Comparison of ENCODE assay signal across 10 cellular contexts in the genomic region with DNA sequence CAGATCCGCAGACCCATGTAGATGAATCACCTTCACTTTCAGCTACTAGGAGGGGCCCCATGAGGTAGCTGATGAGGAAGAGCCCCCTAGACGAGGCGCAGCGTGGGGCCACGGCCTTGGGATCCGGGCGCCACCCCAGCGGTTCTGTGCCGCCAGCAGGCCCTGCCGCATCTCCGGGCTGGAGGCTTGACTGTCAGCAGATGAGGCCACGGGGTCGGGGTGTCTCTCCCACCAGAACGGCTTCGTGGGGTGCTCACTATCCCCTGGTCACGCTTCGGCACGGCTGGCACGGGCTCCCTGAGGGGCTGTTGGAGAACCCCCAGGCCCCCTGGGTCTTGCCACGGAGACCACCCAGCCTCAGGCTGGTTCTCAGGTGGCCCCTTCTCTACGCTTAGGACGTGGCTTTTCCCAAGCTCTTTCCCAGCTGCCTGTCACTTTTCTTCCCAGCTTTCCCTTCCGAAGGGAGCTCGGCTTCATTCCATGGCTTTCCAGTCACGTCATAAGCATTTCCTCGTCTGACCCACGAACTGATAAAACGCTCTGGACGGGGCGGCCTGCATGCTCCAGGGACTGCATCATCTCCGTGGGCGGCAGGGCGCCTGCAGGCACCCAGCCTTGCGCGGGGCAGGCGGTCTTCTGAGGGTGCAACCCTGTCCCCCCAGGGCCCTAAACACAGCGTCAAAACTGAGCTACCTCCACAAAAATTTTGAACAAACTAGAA.
DNase-seq lines count a peak whose midpoint lies in the region; TF ChIP-seq lines count a peak whose summit lies in the region.
"Had no signal": no experiment of that assay in that cellular context is flagged by ENCODE, and none has a peak within 500 bp of the region (broad histone marks: within the 10 kb centered on the region; RNA-seq: fewer than 3 reads in every experiment).

No MANE protein-coding gene starts in this region.

- TF ChIP-seq CTCF in cardiac fibroblast (IDR thresholded peaks at IDR 0.05; ENCODE audit: low read depth, low read length) (no peak), transverse colon (IDR thresholded peaks at IDR 0.05) (no peak)

- H2AK5ac ChIP-seq in mesenchymal stem cell (ENCODE audit: low read length, severe bottlenecking) = no peak overlapping the region

- in situ Hi-C loops in transverse colon (cut with MboI; ENCODE audit: low pct_ligation_motif_present in 1 of 4, low pct_unique_long_range_greater_than_20kb in 1 of 4, low sequenced_read_pairs in 3 of 4) = no loop called here

- no peak overlapping the region for H3K4me2 ChIP-seq in mesenchymal stem cell (ENCODE audit: low read length, poor library complexity, severe bottlenecking)

- H3K23ac ChIP-seq in mesenchymal stem cell (ENCODE audit: low read length in 2 of 2) = no peak overlapping the region

- no peak overlapping the region for H4K91ac ChIP-seq in mesenchymal stem cell (ENCODE audit: low read length)

- H3K9me3 ChIP-seq in mesenchymal stem cell (ENCODE audit: control insufficient read depth, low read length) (no peaks in the 10 kb centered on the region), transverse colon (no peaks in the 10 kb centered on the region)
- H3K9me3 ChIP-seq: esophagus squamous epithelium had no signal

- H2BK12ac ChIP-seq in mesenchymal stem cell (ENCODE audit: low read length in 2 of 2) = no peak overlapping the region

- no peak overlapping the region for H2BK5ac ChIP-seq in mesenchymal stem cell (ENCODE audit: low read depth, low read length, poor library complexity, severe bottlenecking)

- no peak overlapping the region for H4K8ac ChIP-seq in mesenchymal stem cell (ENCODE audit: low read length)

- no peak for TF ChIP-seq POLR2A in transverse colon (IDR thresholded peaks at IDR 0.05)

- no peak overlapping the region for H3K4ac ChIP-seq in mesenchymal stem cell (ENCODE audit: low read depth in 1 of 2, low read length in 2 of 2)

- H2AFZ ChIP-seq in mesenchymal stem cell (ENCODE audit: low read depth, low read length) = no peak overlapping the region

- no peaks in the 10 kb centered on the region for H3K79me1 ChIP-seq in mesenchymal stem cell (replicated peaks; ENCODE audit: low read length, poor library complexity, severe bottlenecking)

- H3K18ac ChIP-seq in mesenchymal stem cell (ENCODE audit: low read depth in 1 of 2, low read length in 2 of 2) = no peak overlapping the region

- peaks cover 23% of the 10 kb centered on the region for H3K4me1 ChIP-seq in mesenchymal stem cell (ENCODE audit: control insufficient read depth, insufficient read depth, low read depth, low read length)
- no peaks in the 10 kb centered on the region for H3K4me1 ChIP-seq in transverse colon

- H3K27me3 ChIP-seq in mesenchymal stem cell (ENCODE audit: control insufficient read depth in 1 of 2, insufficient read depth in 1 of 2, low read length in 2 of 2) = no peaks in the 10 kb centered on the region
- no peaks in the 10 kb centered on the region for H3K27me3 ChIP-seq in transverse colon
- H3K27me3 ChIP-seq: esophagus squamous epithelium had no signal

- no peak overlapping the region for H2BK15ac ChIP-seq in mesenchymal stem cell (ENCODE audit: low read depth, poor library complexity, severe bottlenecking)

- intact Hi-C loops in transverse colon (cut with DNase I; ENCODE audit: low total_unique reads) = no loop called here

- H3K4me3 ChIP-seq in cardiac fibroblast (replicated peaks in 1 of 2; ENCODE audit: low read depth in 2 of 2, low read length in 2 of 2) (no peak overlapping the region), mesenchymal stem cell (ENCODE audit: insufficient read depth in 1 of 2, low read depth in 1 of 2, low read length in 2 of 2) (no peak overlapping the region), transverse colon (no peak overlapping the region)
- H3K4me3 ChIP-seq: esophagus squamous epithelium had no signal

- DNase-seq in 8988T (peak; percentile 82), HS-27A (ENCODE audit: low read depth) (peak; percentile 39), cardiac fibroblast (ENCODE audit: low read depth in 2 of 2) (peak; percentile 99), mesenchymal stem cell (peak; percentile 71), CD1c-positive myeloid dendritic cell (ENCODE audit: extremely low spot score) (no peak), transverse colon (no peak), Ammon's horn (ENCODE audit: low spot score) (no peak)
- DNase-seq in activated CD4-positive, alpha-beta T cell treated with anti-CD3 and anti-CD28 coated beads for 1 hour = no peak
- DNase-seq: esophagus squamous epithelium, NCI-H1092 had no signal

- peak overlapping the region; percentile 69 for H3K9ac ChIP-seq in mesenchymal stem cell (ENCODE audit: low read length)

- H3K27ac ChIP-seq in mesenchymal stem cell (ENCODE audit: low read length, poor library complexity, severe bottlenecking) (peak overlapping the region; percentile 44), transverse colon (no peak overlapping the region)
- H3K27ac ChIP-seq: esophagus squamous epithelium had no signal

- no peak for TF ChIP-seq EP300 in transverse colon (IDR thresholded peaks at IDR 0.05; ENCODE audit: low read depth)

- H3K36me3 ChIP-seq in mesenchymal stem cell (ENCODE audit: control insufficient read depth in 1 of 2, insufficient read depth in 2 of 2, low read depth in 1 of 2, low read length in 2 of 2) (peaks cover 0 to 2% of the 10 kb centered on the region in 2 experiments), transverse colon (no peaks in the 10 kb centered on the region)
- H3K36me3 ChIP-seq: esophagus squamous epithelium had no signal

- no peak overlapping the region for H3K14ac ChIP-seq in mesenchymal stem cell (ENCODE audit: low read length in 2 of 2)

- H2BK120ac ChIP-seq in mesenchymal stem cell (ENCODE audit: low read depth, low read length) = no peak overlapping the region

- 73% methylated on average over 33 of the region's 37 CpGs for WGBS in mesenchymal stem cell
- WGBS in transverse colon (ENCODE audit: low coverage in 1 of 2), 2 donors = 87 to 88% methylated on average over 11 to 30 of the region's 37 CpGs

Comparison
In these comparisons a context has a peak if more than half of its experiments do, and no peak if none do; other contexts are left out.
1. DNase-seq: peak in 8988T (single experiment), HS-27A (single experiment), cardiac fibroblast (2 of 2) and mesenchymal stem cell (single experiment); none in CD1c-positive myeloid dendritic cell (single experiment), activated CD4-positive, alpha-beta T cell treated with anti-CD3 and anti-CD28 coated beads for 1 hour (single experiment), transverse colon (single experiment) and Ammon's horn (single experiment).